Comparison of ENCODE assay signal across 9 cellular contexts in genomic region chr3:56494679-56495322, GRCh38. TPM values are rescaled to one million over a fixed set of nuclear protein-coding genes. Genes with fewer than 3 reads are reported as not detected.
DNase-seq lines count a peak whose midpoint lies in the region; ATAC-seq, FAIRE-seq and TF ChIP-seq lines count a peak whose summit lies in the region.
"Had no signal": no experiment of that assay in that cellular context is flagged by ENCODE, and none has a peak within 500 bp of the region (broad histone marks: within the 10 kb centered on the region; RNA-seq: fewer than 3 reads in every experiment).

No MANE protein-coding gene starts in this region.

- H3K4me3 Mint-ChIP-seq in T-helper 2 cell treated with Interferon-gamma antibody and Interleukin-4, amounts not matched to agents 5 μg/mL and 100 μg/mL, for 36 hours: no peak overlapping the region

- H3K4me1 ChIP-seq in ascending aorta (no peaks in the 10 kb centered on the region), small intestine (ENCODE audit: control insufficient read depth in 2 of 2, insufficient read depth in 1 of 2, low read depth in 1 of 2, low read length in 1 of 2) (no peaks in the 10 kb centered on the region)
- H3K4me1 ChIP-seq: BLaER1 had no signal

- ATAC-seq in HG02852 (IDR thresholded peaks at IDR 0.05; ENCODE audit: unreplicated experiment): peak; percentile 88

- H3K9me3 ChIP-seq in ascending aorta (no peaks in the 10 kb centered on the region), small intestine (ENCODE audit: control insufficient read depth, low read depth) (no peaks in the 10 kb centered on the region)
- H3K9me3 ChIP-seq: BLaER1 had no signal

- TF ChIP-seq CTCF in ascending aorta (IDR thresholded peaks at IDR 0.05): peak; percentile 50 to 73 (median 69)

- FAIRE-seq in small intestine (lab: Jason Lieb, UNC): no peak

- H3K36me3 ChIP-seq in ascending aorta (no peaks in the 10 kb centered on the region), small intestine (ENCODE audit: control insufficient read depth in 2 of 2, insufficient read depth in 2 of 2, low read length in 2 of 2) (no peaks in the 10 kb centered on the region)
- H3K36me3 ChIP-seq: BLaER1 had no signal

- H3K27ac ChIP-seq in ascending aorta (no peak overlapping the region), small intestine (ENCODE audit: low read depth in 1 of 2, low read length in 1 of 2) (no peak overlapping the region)
- H3K27ac ChIP-seq: BLaER1 had no signal

- no peak overlapping the region for H3K4me3 ChIP-seq in ascending aorta
- H3K4me3 ChIP-seq in small intestine (ENCODE audit: low read depth in 1 of 2, low read length in 2 of 2): no peak overlapping the region
- H3K4me3 ChIP-seq: BLaER1 had no signal

- DNase-seq in NK-92 treated with Interleukin-12 subunit alpha and Interleukin-12 subunit beta, amount 100 ng/mL, for 24 hours (lab: John Stamatoyannopoulos, UW): peak; percentile 41
- DNase-seq in NK-92 (lab: John Stamatoyannopoulos, UW; ENCODE audit: unreplicated experiment) (no peak), NCI-H146 treated with DMSO at 0.1 percent for 48 hours (lab: John Stamatoyannopoulos, UW; ENCODE audit: unreplicated experiment) (peak; percentile 71), ascending aorta (ENCODE audit: low spot score in 2 of 2) (peak in 1 of 2 donors; percentile 72), hippocampal formation (lab: John Stamatoyannopoulos, UW) (peak; percentile 7 to 42), small intestine (peak; percentile 79)
- DNase-seq in T-helper 2 cell treated with Interferon-gamma antibody and Interleukin-4, amounts not matched to agents 5 μg/mL and 100 μg/mL, for 36 hours (ENCODE audit: low spot score): peak; percentile 60

- no peaks in the 10 kb centered on the region for H3K9me3 Mint-ChIP-seq in T-helper 2 cell treated with Interferon-gamma antibody and Interleukin-4, amounts not matched to agents 5 μg/mL and 100 μg/mL, for 36 hours

- H3K36me3 Mint-ChIP-seq in T-helper 2 cell treated with Interferon-gamma antibody and Interleukin-4, amounts not matched to agents 5 μg/mL and 100 μg/mL, for 36 hours (ENCODE audit: low read depth): no peaks in the 10 kb centered on the region

- H3K27me3 ChIP-seq in ascending aorta (no peaks in the 10 kb centered on the region), small intestine (ENCODE audit: control insufficient read depth in 2 of 2, insufficient read depth in 2 of 2, low read length in 2 of 2) (peaks cover 0 to 3% of the 10 kb centered on the region in 2 donors)
- H3K27me3 ChIP-seq: BLaER1 had no signal

- 2 to 5% (median 3%) methylated on average over 5 of the region's 5 CpGs for WGBS in small intestine, 3 donors

- H3K27ac Mint-ChIP-seq in T-helper 2 cell treated with Interferon-gamma antibody and Interleukin-4, amounts not matched to agents 5 μg/mL and 100 μg/mL, for 36 hours: no peak overlapping the region

- intact Hi-C loops in ascending aorta (cut with DNase I): no loop called here

- no peaks in the 10 kb centered on the region for H3K4me1 Mint-ChIP-seq in T-helper 2 cell treated with Interferon-gamma antibody and Interleukin-4, amounts not matched to agents 5 μg/mL and 100 μg/mL, for 36 hours (ENCODE audit: low read depth)

- H3K27me3 Mint-ChIP-seq in T-helper 2 cell treated with Interferon-gamma antibody and Interleukin-4, amounts not matched to agents 5 μg/mL and 100 μg/mL, for 36 hours (ENCODE audit: low read depth): no peaks in the 10 kb centered on the region

RNA-seq across cellular contexts. Expression of gene ERC2, which starts 26.5 kb away (rescaled TPM):
- total RNA-seq in ascending aorta: 0.11 TPM
- under 1 TPM in 1 of 3 donors, not detected in 2; 0.73 TPM for polyA plus RNA-seq in small intestine
